ENCODE assay signal across 13 cellular contexts in genomic region chr12:93050026-93050747, GRCh38.
DNase-seq lines count a peak whose midpoint lies in the region; ATAC-seq and TF ChIP-seq lines count a peak whose summit lies in the region.
"Had no signal": no experiment of that assay in that cellular context is flagged by ENCODE, and none has a peak within 500 bp of the region (broad histone marks: within the 10 kb centered on the region; RNA-seq: fewer than 3 reads in every experiment).

No MANE protein-coding gene starts in this region.

- H3K14ac ChIP-seq in neuronal stem cell (ENCODE audit: low read length) = no peak overlapping the region

- no peak overlapping the region for H3K9ac ChIP-seq in neuronal stem cell (ENCODE audit: low read depth, low read length, poor library complexity)

- no peak overlapping the region for H3K27ac ChIP-seq in neuronal stem cell (replicated peaks; ENCODE audit: low read length)
- H3K27ac ChIP-seq: epithelial cell of prostate had no signal

- no peaks in the 10 kb centered on the region for H3K9me3 Mint-ChIP-seq in effector memory CD8-positive, alpha-beta T cell
- H3K9me3 Mint-ChIP-seq in T-cell = no peaks in the 10 kb centered on the region

- H3K27ac Mint-ChIP-seq in effector memory CD8-positive, alpha-beta T cell = no peak overlapping the region
- H3K27ac Mint-ChIP-seq in T-cell = no peak overlapping the region

- no peak overlapping the region for H3K4me2 ChIP-seq in neuronal stem cell (ENCODE audit: insufficient read depth, low read length, poor library complexity, severe bottlenecking)

- H2BK15ac ChIP-seq in neuronal stem cell (ENCODE audit: low read length) = no peak overlapping the region

- H2BK120ac ChIP-seq in neuronal stem cell (ENCODE audit: low read depth, low read length) = no peak overlapping the region

- peaks cover 43 to 56% of the 10 kb centered on the region in 2 donors for H3K27me3 Mint-ChIP-seq in effector memory CD8-positive, alpha-beta T cell
- peaks cover 4 to 13% of the 10 kb centered on the region in 2 donors for H3K27me3 Mint-ChIP-seq in T-cell

- no peaks in the 10 kb centered on the region for H3K4me1 Mint-ChIP-seq in effector memory CD8-positive, alpha-beta T cell (ENCODE audit: low read depth in 2 of 2)
- peaks cover 0 to 17% (median 1%) of the 10 kb centered on the region in 3 donors for H3K4me1 Mint-ChIP-seq in T-cell

- no peak overlapping the region for H4K8ac ChIP-seq in neuronal stem cell (ENCODE audit: low read depth, low read length)

- H3K4me1 ChIP-seq in neuronal stem cell (ENCODE audit: control insufficient read depth in 2 of 2, insufficient read depth in 1 of 2, low read depth in 1 of 2, low read length in 2 of 2) = peaks cover 6 to 8% of the 10 kb centered on the region in 2 donors

- CTCF ChIA-PET in T-cell (lab: Charles Lee) = no interaction called here

- no peak overlapping the region for H3K18ac ChIP-seq in neuronal stem cell (ENCODE audit: low read length)

- H3K4ac ChIP-seq in neuronal stem cell (ENCODE audit: low read length) = no peak overlapping the region

- peak overlapping the region; percentile 60 for H2AFZ ChIP-seq in neuronal stem cell (ENCODE audit: low read length)

- no peak overlapping the region for H2BK5ac ChIP-seq in neuronal stem cell (ENCODE audit: low read length)

- H3K9me3 ChIP-seq in neuronal stem cell (replicated peaks in 1 of 2; ENCODE audit: control insufficient read depth in 2 of 2, insufficient read depth in 1 of 2, low read depth in 1 of 2, low read length in 2 of 2) = no peaks in the 10 kb centered on the region

- H3K23ac ChIP-seq in neuronal stem cell (ENCODE audit: low read depth, low read length, poor library complexity) = no peak overlapping the region

- H4K91ac ChIP-seq in neuronal stem cell (ENCODE audit: low read depth, low read length, poor library complexity) = no peak overlapping the region

- in situ Hi-C loops in G401 (cut with HindIII; ENCODE audit: low sequenced_read_pairs) = no loop called here

- no CpG with 5 or more reads among the region's 3 CpGs for WGBS in neuronal stem cell (ENCODE audit: extremely low coverage in 2 of 2, insufficient read length in 2 of 2, insufficient replicate concordance in 1 of 2), 2 donors

- H3K4me3 ChIP-seq in neuronal stem cell (ENCODE audit: low read length in 2 of 2) = no peak overlapping the region
- H3K4me3 ChIP-seq: lung had no signal

- H3K36me3 ChIP-seq in neuronal stem cell (replicated peaks in 1 of 2; ENCODE audit: control insufficient read depth in 2 of 2, insufficient read depth in 2 of 2, low read length in 2 of 2) = no peaks in the 10 kb centered on the region

- H3K27me3 ChIP-seq in neuronal stem cell (ENCODE audit: control insufficient read depth in 3 of 3, insufficient read depth in 3 of 3, low read depth in 1 of 3, low read length in 3 of 3) = no peaks in the 10 kb centered on the region

- no peak for TF ChIP-seq CTCF in GM10266 (IDR thresholded peaks at IDR 0.05; ENCODE audit: control insufficient read depth, insufficient read depth, low read depth, missing control alignments)

- H3K4me3 Mint-ChIP-seq in effector memory CD8-positive, alpha-beta T cell = no peak overlapping the region
- no peak overlapping the region for H3K4me3 Mint-ChIP-seq in T-cell

- H3K79me1 ChIP-seq in neuronal stem cell (ENCODE audit: low read depth, low read length) = no peaks in the 10 kb centered on the region

- no peak for ATAC-seq in effector memory CD8-positive, alpha-beta T cell (replicated peaks)
- ATAC-seq in T-cell (replicated peaks in 1 of 4) = no peak

- H2BK12ac ChIP-seq in neuronal stem cell (ENCODE audit: low read length) = no peak overlapping the region

- no peaks in the 10 kb centered on the region for H3K36me3 Mint-ChIP-seq in effector memory CD8-positive, alpha-beta T cell (ENCODE audit: insufficient read depth)
- no peaks in the 10 kb centered on the region for H3K36me3 Mint-ChIP-seq in T-cell

- peak; percentile 82 for DNase-seq in G401 (ENCODE audit: low spot score)
- DNase-seq in NCI-H446 (lab: John Stamatoyannopoulos, UW) = peak; percentile 21 to 71
- peak; percentile 70 for DNase-seq in dedifferentiated amniotic fluid mesenchymal stem cell (ENCODE audit: extremely low spot score)
- no peak for DNase-seq in neuronal stem cell (ENCODE audit: low spot score)
- DNase-seq in effector memory CD8-positive, alpha-beta T cell = no peak
- DNase-seq in GM10266 (ENCODE audit: extremely low spot score) = no peak
- no peak for DNase-seq in T-cell
- no peak for DNase-seq in activated CD4-positive, alpha-beta T cell treated with anti-CD3 and anti-CD28 coated beads for 48 hours
- DNase-seq: activated CD4-positive, CD25-positive, alpha-beta regulatory T cell; activated gamma-delta T cell; small intestine had no signal

- no peak overlapping the region for H2AK5ac ChIP-seq in neuronal stem cell (ENCODE audit: low read depth, low read length)

- POLR2A ChIA-PET in T-cell (lab: Charles Lee) = no interaction called here

Comparison
In these comparisons a context has a peak if more than half of its experiments do, and no peak if none do; other contexts are left out.
1. DNase-seq: peak in G401 (single experiment), NCI-H446 (2 of 2) and dedifferentiated amniotic fluid mesenchymal stem cell (single experiment); none in neuronal stem cell (single experiment), effector memory CD8-positive, alpha-beta T cell (0 of 3), GM10266 (single experiment), T-cell (0 of 34) and activated CD4-positive, alpha-beta T cell treated with anti-CD3 and anti-CD28 coated beads for 48 hours (single experiment).